Comparison of ENCODE assay signal across 8 cellular contexts in genomic region chr11:111736621-111737055, GRCh38. TPM values are rescaled to one million over a fixed set of nuclear protein-coding genes. Genes with fewer than 3 reads are reported as not detected.
DNase-seq lines count a peak whose midpoint lies in the region; ATAC-seq, FAIRE-seq and TF ChIP-seq lines count a peak whose summit lies in the region.

No MANE protein-coding gene starts in this region.

- peak overlapping the region; percentile 99 for H3K4ac ChIP-seq in IMR-90 (ENCODE audit: low read depth, low read length)

- peak overlapping the region; percentile 96 for H2BK5ac ChIP-seq in IMR-90 (ENCODE audit: low read depth, low read length, poor library complexity, severe bottlenecking)

- peaks cover 14% of the 10 kb centered on the region for H3K36me3 ChIP-seq in IMR-90 (ENCODE audit: control insufficient read depth, insufficient read depth, low read length)
- H3K36me3 ChIP-seq in subcutaneous abdominal adipose tissue (ENCODE audit: control insufficient read depth in 5 of 5, insufficient read depth in 5 of 5, low read length in 5 of 5) = peaks cover 12 to 36% (median 20%) of the 10 kb centered on the region in 5 donors

- H4K91ac ChIP-seq in IMR-90 (ENCODE audit: insufficient read depth, low read depth, low read length) = peak overlapping the region; percentile 98

- no peak overlapping the region for H3K4me3 Mint-ChIP-seq in stimulated activated memory B cell treated with anti-CD40 and anti-IgM and Interleukin-4, amounts not matched to agents 10 μg/mL and 1 μg/mL and 100 μg/mL, for 72 hours

- H3K4me1 ChIP-seq in IMR-90 (ENCODE audit: control insufficient read depth, insufficient read depth, low read length) = peaks cover 53% of the 10 kb centered on the region
- H3K4me1 ChIP-seq in subcutaneous abdominal adipose tissue (ENCODE audit: control insufficient read depth in 5 of 5, insufficient read depth in 5 of 5, low read length in 5 of 5) = peaks cover 48 to 80% (median 78%) of the 10 kb centered on the region in 5 donors

- H3K4me3 ChIP-seq in IMR-90 (ENCODE audit: insufficient read depth, low read depth, low read length) = no peak overlapping the region
- peak overlapping the region in 3 of 5 donors; percentile 33 to 49 (median 43) for H3K4me3 ChIP-seq in subcutaneous abdominal adipose tissue (ENCODE audit: low read depth in 1 of 5, low read length in 5 of 5)

- H3K4me1 Mint-ChIP-seq in stimulated activated memory B cell treated with anti-CD40 and anti-IgM and Interleukin-4, amounts not matched to agents 10 μg/mL and 1 μg/mL and 100 μg/mL, for 72 hours = no peaks in the 10 kb centered on the region

- H3K18ac ChIP-seq in IMR-90 (ENCODE audit: low read depth, low read length) = peak overlapping the region; percentile 97

- no peak for TF ChIP-seq POLR2A in IMR-90 (IDR thresholded peaks at IDR 0.05; ENCODE audit: low read depth, low read length)
- TF ChIP-seq POLR2A in GM12892 (IDR thresholded peaks at IDR 0.05; ENCODE audit: low read depth, low read length) = no peak; the same call in 1 of the 2 replicates

- CTCF ChIA-PET in IMR-90 (lab: Yijun Ruan, JAX) = interaction anchor here (1.4 kb wide), 1 partner anchor 132 kb away, joined by 3 read pairs; no protein-coding TSS in a partner anchor

- H4K20me1 ChIP-seq in IMR-90 (ENCODE audit: insufficient read depth, low read length) = no peaks in the 10 kb centered on the region

- peak overlapping the region; percentile 98 for H3K14ac ChIP-seq in IMR-90 (replicated peaks; ENCODE audit: low read depth, low read length)

- dilution Hi-C loops in IMR-90 (cut with HindIII; ENCODE audit: low sequenced_read_pairs, unreplicated experiment) = no loop called here

- H3K4me2 ChIP-seq in IMR-90 (ENCODE audit: low read depth, low read length) = no peak overlapping the region

- intact Hi-C loops in IMR-90 (cut with micrococcal nuclease) = no loop called here

- H3K9ac ChIP-seq in IMR-90 (ENCODE audit: low read depth, low read length) (peak overlapping the region; percentile 86), subcutaneous abdominal adipose tissue (ENCODE audit: low read length in 5 of 5) (peak overlapping the region; percentile 72 to 97 (median 92))

- in situ Hi-C loops in IMR-90 (cut with MboI; ENCODE audit: low sequenced_read_pairs) = no loop called here

- POLR2A ChIA-PET in IMR-90 (lab: Charles Lee; ENCODE audit: unreplicated experiment) = no interaction called here

- 58% methylated on average over 5 of the region's 8 CpGs; no CpG with 5 or more reads in 1 of the 2 experiments for WGBS in IMR-90 (ENCODE audit: extremely low coverage in 2 of 2, insufficient read length in 1 of 2), 2 experiments

- H3K79me1 ChIP-seq in IMR-90 (ENCODE audit: low read depth in 1 of 2, low read length in 2 of 2) = peaks cover 15 to 64% of the 10 kb centered on the region in 2 experiments

- H2BK20ac ChIP-seq in IMR-90 (ENCODE audit: low read depth, low read length) = peak overlapping the region; percentile 96

- H4K8ac ChIP-seq in IMR-90 (ENCODE audit: low read depth in 2 of 2, low read length in 2 of 2) = peak overlapping the region; percentile 93 to 99

- peak overlapping the region; percentile 97 for H3K23ac ChIP-seq in IMR-90 (ENCODE audit: low read depth, low read length)

- no peak for ATAC-seq in IMR-90 (ENCODE audit: low read depth)
- no peak for ATAC-seq in stimulated activated memory B cell treated with anti-CD40 and anti-IgM and Interleukin-4, amounts not matched to agents 10 μg/mL and 1 μg/mL and 100 μg/mL, for 72 hours

- peak overlapping the region; percentile 86 for H2AK9ac ChIP-seq in IMR-90 (replicated peaks; ENCODE audit: low read depth, low read length, poor library complexity)

- H3K36me3 Mint-ChIP-seq in stimulated activated memory B cell treated with anti-CD40 and anti-IgM and Interleukin-4, amounts not matched to agents 10 μg/mL and 1 μg/mL and 100 μg/mL, for 72 hours = peaks cover 36% of the 10 kb centered on the region

- H2AFZ ChIP-seq in IMR-90 (replicated peaks; ENCODE audit: low read length, poor library complexity) = peak overlapping the region; percentile 85

- no peaks in the 10 kb centered on the region for H3K9me3 Mint-ChIP-seq in stimulated activated memory B cell treated with anti-CD40 and anti-IgM and Interleukin-4, amounts not matched to agents 10 μg/mL and 1 μg/mL and 100 μg/mL, for 72 hours

- TF ChIP-seq CTCF in IMR-90 (conservative IDR thresholded peaks at IDR 0.05; ENCODE audit: low read depth, low read length) = no peak

- no TSS peak for BruUV-seq in IMR-90 (replicated peaks; lab: Mats Ljungman, UMichigan)

- no peak for FAIRE-seq in GM12892 (lab: Jason Lieb, UNC)

- H3K9me1 ChIP-seq in IMR-90 (ENCODE audit: insufficient read depth, low read length) = peaks cover 43% of the 10 kb centered on the region

- peak overlapping the region; percentile 96 for H3K27ac ChIP-seq in IMR-90 (ENCODE audit: insufficient read depth, low read length)
- peak overlapping the region; percentile 100 for H3K27ac ChIP-seq in subcutaneous abdominal adipose tissue (ENCODE audit: low read depth, low read length)

- no peaks in the 10 kb centered on the region for H3K27me3 ChIP-seq in IMR-90 (ENCODE audit: control insufficient read depth, insufficient read depth, low read length)
- no peaks in the 10 kb centered on the region for H3K27me3 ChIP-seq in subcutaneous abdominal adipose tissue (ENCODE audit: control insufficient read depth in 5 of 5, insufficient read depth in 4 of 5, low read length in 5 of 5)

- H2BK120ac ChIP-seq in IMR-90 (ENCODE audit: low read depth, low read length) = peak overlapping the region; percentile 98

- DNase-seq in IMR-90 (no peak), cerebellum (ENCODE audit: low spot score) (peak; percentile 52), midbrain (lab: John Stamatoyannopoulos, UW) (peak; percentile 46), HUDEP-2 (lab: John Stamatoyannopoulos, UW; ENCODE audit: unreplicated experiment in 76 of 76) (no peak), NCI-H1694 treated with DMSO at 0.1 percent for 48 hours (lab: John Stamatoyannopoulos, UW) (no peak), GM12892 (ENCODE audit: insufficient read length) (no peak)

- peak overlapping the region; percentile 96 for H3K56ac ChIP-seq in IMR-90 (ENCODE audit: extremely low read depth, insufficient read depth, low read length)

- peak overlapping the region; percentile 96; the same call in 2 of the 3 replicates for H2BK15ac ChIP-seq in IMR-90 (ENCODE audit: low read depth, low read length)

- H3K27me3 Mint-ChIP-seq in stimulated activated memory B cell treated with anti-CD40 and anti-IgM and Interleukin-4, amounts not matched to agents 10 μg/mL and 1 μg/mL and 100 μg/mL, for 72 hours = no peaks in the 10 kb centered on the region

- peak overlapping the region; percentile 97 for H4K5ac ChIP-seq in IMR-90 (ENCODE audit: low read depth, low read length)

- H3K27ac Mint-ChIP-seq in stimulated activated memory B cell treated with anti-CD40 and anti-IgM and Interleukin-4, amounts not matched to agents 10 μg/mL and 1 μg/mL and 100 μg/mL, for 72 hours = no peak overlapping the region

- TF ChIP-seq RAD21 in IMR-90 (IDR thresholded peaks at IDR 0.05; ENCODE audit: low read length) = no peak

- peak overlapping the region; percentile 96 for H2AK5ac ChIP-seq in IMR-90 (ENCODE audit: low read depth, low read length)

- H3K9me3 ChIP-seq in IMR-90 (ENCODE audit: control insufficient read depth, insufficient read depth, low read length) (no peaks in the 10 kb centered on the region), subcutaneous abdominal adipose tissue (ENCODE audit: control insufficient read depth in 5 of 5, low read length in 5 of 5) (no peaks in the 10 kb centered on the region)

TF ChIP-seq in IMR-90, 13 proteins besides CTCF, POLR2A, EP300 and RAD21:
- no peak for TF ChIP-seq FOS (IDR thresholded peaks at IDR 0.05; ENCODE audit: low read depth, low read length)
- TF ChIP-seq MXI1 (IDR thresholded peaks at IDR 0.05; ENCODE audit: borderline replicate concordance, low read depth, low read length) = no peak
- TF ChIP-seq, protein P1, sequence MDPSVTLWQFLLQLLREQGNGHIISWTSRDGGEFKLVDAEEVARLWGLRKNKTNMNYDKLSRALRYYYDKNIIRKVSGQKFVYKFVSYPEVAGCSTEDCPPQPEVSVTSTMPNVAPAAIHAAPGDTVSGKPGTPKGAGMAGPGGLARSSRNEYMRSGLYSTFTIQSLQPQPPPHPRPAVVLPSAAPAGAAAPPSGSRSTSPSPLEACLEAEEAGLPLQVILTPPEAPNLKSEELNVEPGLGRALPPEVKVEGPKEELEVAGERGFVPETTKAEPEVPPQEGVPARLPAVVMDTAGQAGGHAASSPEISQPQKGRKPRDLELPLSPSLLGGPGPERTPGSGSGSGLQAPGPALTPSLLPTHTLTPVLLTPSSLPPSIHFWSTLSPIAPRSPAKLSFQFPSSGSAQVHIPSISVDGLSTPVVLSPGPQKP (IDR thresholded peaks at IDR 0.05; ENCODE audit: borderline replicate concordance, low read depth, low read length) = no peak
- no peak for TF ChIP-seq RFX5 (IDR thresholded peaks at IDR 0.05; ENCODE audit: low read depth, low read length)
- no peak for TF ChIP-seq SMC3 (IDR thresholded peaks at IDR 0.05; ENCODE audit: low read depth, low read length)
- no peak for TF ChIP-seq RCOR1 (IDR thresholded peaks at IDR 0.05; ENCODE audit: insufficient replicate concordance, low read length)
- no peak for TF ChIP-seq NFE2L2 (IDR thresholded peaks at IDR 0.05; ENCODE audit: low read depth, low read length)
- TF ChIP-seq CHD1 (IDR thresholded peaks at IDR 0.05; ENCODE audit: low read depth, low read length) = no peak
- TF ChIP-seq BHLHE40 (IDR thresholded peaks at IDR 0.05; ENCODE audit: low read depth, low read length) = no peak
- no peak for TF ChIP-seq CEBPB (IDR thresholded peaks at IDR 0.05; ENCODE audit: low read depth, low read length)
- TF ChIP-seq USF2 (IDR thresholded peaks at IDR 0.05; ENCODE audit: low read depth, low read length) = no peak
- TF ChIP-seq MAZ (IDR thresholded peaks at IDR 0.05; ENCODE audit: borderline replicate concordance, low read depth, low read length) = no peak
- TF ChIP-seq MAFK (IDR thresholded peaks at IDR 0.05; ENCODE audit: low read depth, low read length) = no peak

RNA-seq across cellular contexts. Expression of gene PPP2R1B, which starts 29.6 kb away (rescaled TPM):
- 52.8 and 62.9 TPM in 2 replicates for total RNA-seq in IMR-90 (2012; rRNA removed)
- polyA plus RNA-seq in IMR-90 (2012; rRNA removed) = 22.4 and 23.0 TPM in 2 replicates
- polyA plus RNA-seq in IMR-90 (2012; cell fraction: cytosol; rRNA removed) = 7.2 and 16.0 TPM in 2 replicates
- polyA plus RNA-seq in IMR-90 (2012; cell fraction: nucleus; rRNA removed; ENCODE audit: low replicate concordance) = 4.4 and 27.4 TPM in 2 replicates
- 19.5 TPM for total RNA-seq in cerebellum
- 16.8 TPM for polyA plus RNA-seq in GM12892 (2012; ENCODE audit: missing spikeins)

Comparison
In these comparisons a context has a peak if more than half of its experiments do, and no peak if none do; other contexts are left out.
1. DNase-seq: peak in cerebellum (single experiment) and midbrain (single experiment); none in IMR-90 (single experiment), HUDEP-2 (0 of 76), NCI-H1694 treated with DMSO at 0.1 percent for 48 hours (single experiment) and GM12892 (single experiment).